Comparison of ENCODE assay signal across 24 cellular contexts in genomic region chr13:112999414-113000177, GRCh38.
"Had no signal": no experiment of that assay in that cellular context is flagged by ENCODE, and none has a peak within 500 bp of the region (broad histone marks: within the 10 kb centered on the region; RNA-seq: fewer than 3 reads in every experiment).

No MANE protein-coding gene starts in this region.

- H3K27me3 ChIP-seq: right lobe of liver, testis had no signal

- H3K4me3 ChIP-seq: lung, psoas muscle, right lobe of liver, stomach, testis, upper lobe of right lung had no signal

- H3K4me3 Mint-ChIP-seq: activated naive CD4-positive, alpha-beta T cell treated with anti-CD3 and anti-CD28 coated beads, Interleukin-2, amount 10 ng/mL, durations not matched to agents 7 days and 5 days; activated naive CD8-positive, alpha-beta T cell treated with anti-CD3 and anti-CD28 coated beads, Interleukin-2, amount 50 U/mL, for 24 hours; natural killer cell treated with Interleukin-12 subunit alpha and Interleukin-12 subunit beta and Interleukin-15 and Interleukin-18, amount 100 ng/mL, for 72 hours; stimulated activated effector memory CD8-positive, alpha-beta T cell treated with anti-CD3 and anti-CD28 coated beads, Interleukin-12 subunit alpha, Interleukin-12 subunit beta, amount 100 ng/mL, for 72 hours; T-helper 1 cell treated with Interleukin-12 subunit alpha and Interleukin-12 subunit beta and Interleukin-4 antibody, amounts not matched to agents 30 μg/mL and 1 μg/mL, for 36 hours had no signal

- H3K9me3 ChIP-seq: psoas muscle, right lobe of liver, stomach, testis, upper lobe of right lung had no signal

- H3K27ac Mint-ChIP-seq: activated naive CD4-positive, alpha-beta T cell treated with anti-CD3 and anti-CD28 coated beads, Interleukin-2, amount 10 ng/mL, durations not matched to agents 7 days and 5 days; activated naive CD8-positive, alpha-beta T cell treated with anti-CD3 and anti-CD28 coated beads, Interleukin-2, amount 50 U/mL, for 24 hours; mesothelial cell of epicardium; natural killer cell treated with Interleukin-12 subunit alpha and Interleukin-12 subunit beta and Interleukin-15 and Interleukin-18, amount 100 ng/mL, for 72 hours; stimulated activated effector memory CD8-positive, alpha-beta T cell treated with anti-CD3 and anti-CD28 coated beads, Interleukin-12 subunit alpha, Interleukin-12 subunit beta, amount 100 ng/mL, for 72 hours; T-helper 1 cell treated with Interleukin-12 subunit alpha and Interleukin-12 subunit beta and Interleukin-4 antibody, amounts not matched to agents 30 μg/mL and 1 μg/mL, for 36 hours had no signal

- H3K4me1 Mint-ChIP-seq: activated naive CD4-positive, alpha-beta T cell treated with anti-CD3 and anti-CD28 coated beads, Interleukin-2, amount 10 ng/mL, durations not matched to agents 7 days and 5 days had no signal

- H3K36me3 Mint-ChIP-seq: activated naive CD4-positive, alpha-beta T cell treated with anti-CD3 and anti-CD28 coated beads, Interleukin-2, amount 10 ng/mL, durations not matched to agents 7 days and 5 days; natural killer cell treated with Interleukin-12 subunit alpha and Interleukin-12 subunit beta and Interleukin-15 and Interleukin-18, amount 100 ng/mL, for 72 hours had no signal

- H3K27me3 Mint-ChIP-seq: activated naive CD8-positive, alpha-beta T cell treated with anti-CD3 and anti-CD28 coated beads, Interleukin-2, amount 50 U/mL, for 24 hours had no signal

- H3K36me3 ChIP-seq: right lobe of liver, upper lobe of right lung had no signal

- ATAC-seq: activated CD4-positive, CD25-positive, alpha-beta regulatory T cell treated with anti-CD3 and anti-CD28 coated beads, Interleukin-2, amount 50 U/mL, for 24 hours; activated naive CD8-positive, alpha-beta T cell treated with anti-CD3 and anti-CD28 coated beads, Interleukin-2, amount 50 U/mL, for 24 hours; natural killer cell treated with Interleukin-12 subunit alpha and Interleukin-12 subunit beta and Interleukin-15 and Interleukin-18, amount 100 ng/mL, for 72 hours; psoas muscle; stimulated activated effector memory CD8-positive, alpha-beta T cell treated with anti-CD3 and anti-CD28 coated beads, Interleukin-12 subunit alpha, Interleukin-12 subunit beta, amount 100 ng/mL, for 72 hours; upper lobe of right lung had no signal

- H3K9me3 Mint-ChIP-seq: activated naive CD8-positive, alpha-beta T cell treated with anti-CD3 and anti-CD28 coated beads, Interleukin-2, amount 50 U/mL, for 24 hours; mesothelial cell of epicardium; natural killer cell treated with Interleukin-12 subunit alpha and Interleukin-12 subunit beta and Interleukin-15 and Interleukin-18, amount 100 ng/mL, for 72 hours; stimulated activated effector memory CD8-positive, alpha-beta T cell treated with anti-CD3 and anti-CD28 coated beads, Interleukin-12 subunit alpha, Interleukin-12 subunit beta, amount 100 ng/mL, for 72 hours; T-helper 1 cell treated with Interleukin-12 subunit alpha and Interleukin-12 subunit beta and Interleukin-4 antibody, amounts not matched to agents 30 μg/mL and 1 μg/mL, for 36 hours had no signal

- DNase-seq: activated CD4-positive, alpha-beta T cell treated with anti-CD3 and anti-CD28 coated beads, Interleukin-2, amount 50 U/mL, for 1 hour; activated CD8-positive, alpha-beta memory T cell treated with anti-CD3 and anti-CD28 coated beads, Interleukin-2, amount 50 U/mL, for 4 hours; activated effector memory CD4-positive, alpha-beta T cell treated with Interleukin-2 at 50 U/mL for 16 hours; activated naive CD4-positive, alpha-beta T cell treated with anti-CD3 and anti-CD28 coated beads, Interleukin-2, amount 10 ng/mL, durations not matched to agents 7 days and 5 days; activated naive CD8-positive, alpha-beta T cell treated with anti-CD3 and anti-CD28 coated beads, Interleukin-2, amount 50 U/mL, for 24 hours; activated T-cell treated with anti-CD3 and anti-CD28 coated beads, Interleukin-2, amount 50 U/mL, for 48 hours; aorta; effector CD8-positive, alpha-beta T cell; hippocampal formation; islet precursor cell; psoas muscle; right lobe of liver; small intestine; stimulated activated CD4-positive, alpha-beta T cell treated with anti-CD3 and anti-CD28 coated beads, Interleukin-15, amount 100 ng/mL, for 24 hours; stimulated activated CD4-positive, alpha-beta T cell treated with anti-CD3 and anti-CD28 coated beads, Interleukin-4, amount 100 ng/mL, for 1 hour; stomach; testis; upper lobe of right lung had no signal

- H3K27ac ChIP-seq: psoas muscle, right lobe of liver, testis, upper lobe of right lung had no signal
